Comparison of ENCODE assay signal across 10 cellular contexts in genomic region chr22:35835267-35835997, GRCh38.
DNase-seq lines count a peak whose midpoint lies in the region; ATAC-seq and TF ChIP-seq lines count a peak whose summit lies in the region.
"Had no signal": no experiment of that assay in that cellular context is flagged by ENCODE, and none has a peak within 500 bp of the region (broad histone marks: within the 10 kb centered on the region; RNA-seq: fewer than 3 reads in every experiment).

No MANE protein-coding gene starts in this region.

- intact Hi-C loops in activated CD4-positive, alpha-beta T cell treated with anti-CD3 and anti-CD28 coated beads for 36 hours (cut with DNase I, micrococcal nuclease), result no loop called here
- intact Hi-C loops in MCF 10A (cut with micrococcal nuclease), result loop anchor here (5.0 kb wide), 2 partner anchors 73 to 287 kb away; no protein-coding TSS in a partner anchor
- intact Hi-C loops in left lung (cut with DNase I), result loop anchor here in 1 of 2 donors (5.0 kb wide), 1 partner anchor 208 kb away; no protein-coding TSS in a partner anchor
- intact Hi-C loops in thyroid gland (cut with DNase I), result no loop called here
- intact Hi-C loops in CD4-positive, alpha-beta T cell (cut with DNase I, micrococcal nuclease), result no loop called here

- ATAC-seq in activated CD4-positive, alpha-beta T cell treated with anti-CD3 and anti-CD28 coated beads for 36 hours, result peak; percentile 19
- peak; percentile 1 for ATAC-seq in left lung
- ATAC-seq in CD4-positive, alpha-beta T cell (ENCODE audit: poor library complexity), result no peak

- CTCF ChIA-PET in activated CD4-positive, alpha-beta T cell treated with anti-CD3 and anti-CD28 coated beads for 36 hours (lab: Charles Lee), result interaction anchor here (0.5 to 0.7 kb wide), 2 partner anchors 23 to 325 kb away, joined by 3 read pairs; no protein-coding TSS in a partner anchor
- CTCF ChIA-PET in MCF 10A (lab: Yijun Ruan, JAX), result interaction anchor here (0.6 to 1.4 kb wide), 8 partner anchors 9 to 1848 kb away, joined by 3 to 5 read pairs (median 4); no protein-coding TSS in a partner anchor
- CTCF ChIA-PET in CD4-positive, alpha-beta T cell (lab: Charles Lee), result interaction anchor here (1.4 kb wide), 1 partner anchor 13 kb away, joined by 3 read pairs; no protein-coding TSS in a partner anchor

- no peak for TF ChIP-seq POLR2A in thyroid gland (IDR thresholded peaks at IDR 0.05)

- WGBS in thyroid gland, 2 donors, result 23 to 25% methylated on average over 3 of the region's 3 CpGs

- H3K36me3 ChIP-seq in left lung (no peaks in the 10 kb centered on the region), thyroid gland (no peaks in the 10 kb centered on the region)
- H3K36me3 ChIP-seq: BLaER1 had no signal

- TF ChIP-seq CTCF in MCF 10A (IDR thresholded peaks at IDR 0.05; ENCODE audit: unreplicated experiment), result no peak
- no peak for TF ChIP-seq CTCF in left lung (IDR thresholded peaks at IDR 0.05)
- TF ChIP-seq CTCF in thyroid gland (IDR thresholded peaks at IDR 0.05), result no peak
- TF ChIP-seq CTCF in CD4-positive, alpha-beta T cell (IDR thresholded peaks at IDR 0.05), result no peak

- H3K9me3 Mint-ChIP-seq in activated CD4-positive, alpha-beta T cell treated with anti-CD3 and anti-CD28 coated beads for 36 hours (ENCODE audit: low read depth), result no peaks in the 10 kb centered on the region
- H3K9me3 Mint-ChIP-seq in MCF 10A (ENCODE audit: unreplicated experiment), result no peaks in the 10 kb centered on the region
- no peaks in the 10 kb centered on the region for H3K9me3 Mint-ChIP-seq in CD4-positive, alpha-beta T cell

- H3K4me3 Mint-ChIP-seq in activated CD4-positive, alpha-beta T cell treated with anti-CD3 and anti-CD28 coated beads for 36 hours, result no peak overlapping the region
- peak overlapping the region; percentile 84 for H3K4me3 Mint-ChIP-seq in MCF 10A (ENCODE audit: unreplicated experiment)
- no peak overlapping the region for H3K4me3 Mint-ChIP-seq in CD4-positive, alpha-beta T cell

- no TSS peak for BruUV-seq in MCF 10A (replicated peaks; lab: Mats Ljungman, UMichigan)

- no peak for DNase-seq in activated CD4-positive, alpha-beta T cell treated with anti-CD3 and anti-CD28 coated beads for 36 hours
- no peak for DNase-seq in activated CD4-positive, alpha-beta T cell treated with anti-CD3 and anti-CD28 coated beads for 4 hours
- DNase-seq in MCF 10A (ENCODE audit: unreplicated experiment) (peak; percentile 62), left lung (no peak), thyroid gland (no peak), HuH-7 (ENCODE audit: low spot score) (no peak)
- no peak for DNase-seq in central memory CD4-positive, alpha-beta T cell
- no peak for DNase-seq in CD4-positive, alpha-beta T cell
- DNase-seq: activated CD4-positive, alpha-beta T cell treated with anti-CD3 and anti-CD28 coated beads, Interleukin-2, amount 50 U/mL, for 48 hours had no signal

- H3K4me1 ChIP-seq in left lung, result peaks cover 37 to 58% of the 10 kb centered on the region in 2 donors
- peaks cover 39 to 49% of the 10 kb centered on the region in 2 donors for H3K4me1 ChIP-seq in thyroid gland

- no peak overlapping the region for H3K27ac Mint-ChIP-seq in activated CD4-positive, alpha-beta T cell treated with anti-CD3 and anti-CD28 coated beads for 36 hours
- H3K27ac Mint-ChIP-seq in MCF 10A (ENCODE audit: low read depth, unreplicated experiment), result peak overlapping the region; percentile 93
- H3K27ac Mint-ChIP-seq in CD4-positive, alpha-beta T cell, result no peak overlapping the region

- H3K27ac ChIP-seq in left lung (peak overlapping the region; percentile 82 to 86), thyroid gland (peak overlapping the region; percentile 40 to 85 (median 84))
- H3K27ac ChIP-seq in CD4-positive, alpha-beta T cell (ENCODE audit: low read depth, low read length), result no peak overlapping the region
- H3K27ac ChIP-seq: BLaER1 had no signal

- H3K9me3 ChIP-seq in left lung (no peaks in the 10 kb centered on the region), thyroid gland (no peaks in the 10 kb centered on the region)
- no peaks in the 10 kb centered on the region for H3K9me3 ChIP-seq in CD4-positive, alpha-beta T cell (ENCODE audit: control insufficient read depth, low read length)
- H3K9me3 ChIP-seq: BLaER1 had no signal

- POLR2A ChIA-PET in activated CD4-positive, alpha-beta T cell treated with anti-CD3 and anti-CD28 coated beads for 36 hours (lab: Charles Lee), result interaction anchor here (0.6 kb wide), 1 partner anchor 770 kb away, joined by 4 read pairs; no protein-coding TSS in a partner anchor
- POLR2A ChIA-PET in MCF 10A (lab: Yijun Ruan, JAX), result interaction anchor here (0.6 to 9.9 kb wide), 26 partner anchors 9 to 524 kb away, joined by 3 to 247 read pairs (median 7); partner anchors contain the start of gene APOL6
- POLR2A ChIA-PET in CD4-positive, alpha-beta T cell (lab: Charles Lee), result interaction anchor here (0.6 kb wide), 2 partner anchors 9 to 28 kb away, joined by 3 read pairs; no protein-coding TSS in a partner anchor

- H3K4me3 ChIP-seq in left lung, result peak overlapping the region in 1 of 2 donors; percentile 23
- H3K4me3 ChIP-seq in thyroid gland (replicated peaks in 1 of 3), result peak overlapping the region in 1 of 3 donors; percentile 23
- H3K4me3 ChIP-seq: BLaER1 had no signal

- peaks cover 35% of the 10 kb centered on the region for H3K4me1 Mint-ChIP-seq in activated CD4-positive, alpha-beta T cell treated with anti-CD3 and anti-CD28 coated beads for 36 hours
- H3K4me1 Mint-ChIP-seq in MCF 10A (ENCODE audit: insufficient read depth, unreplicated experiment), result peaks cover 59% of the 10 kb centered on the region
- peaks cover 12% of the 10 kb centered on the region for H3K4me1 Mint-ChIP-seq in CD4-positive, alpha-beta T cell (ENCODE audit: low read depth)

- H3K27me3 ChIP-seq in left lung (no peaks in the 10 kb centered on the region), thyroid gland (no peaks in the 10 kb centered on the region)
- peaks cover 10% of the 10 kb centered on the region for H3K27me3 ChIP-seq in CD4-positive, alpha-beta T cell (ENCODE audit: control insufficient read depth, insufficient read depth, low read length)
- H3K27me3 ChIP-seq: BLaER1 had no signal

- H3K27me3 Mint-ChIP-seq in activated CD4-positive, alpha-beta T cell treated with anti-CD3 and anti-CD28 coated beads for 36 hours, result peaks cover 18% of the 10 kb centered on the region
- H3K27me3 Mint-ChIP-seq in MCF 10A (ENCODE audit: insufficient read depth, unreplicated experiment), result no peaks in the 10 kb centered on the region
- peaks cover 25% of the 10 kb centered on the region for H3K27me3 Mint-ChIP-seq in CD4-positive, alpha-beta T cell

- H3K36me3 Mint-ChIP-seq in activated CD4-positive, alpha-beta T cell treated with anti-CD3 and anti-CD28 coated beads for 36 hours (ENCODE audit: low read depth), result no peaks in the 10 kb centered on the region
- H3K36me3 Mint-ChIP-seq in MCF 10A (ENCODE audit: insufficient read depth, unreplicated experiment), result peaks cover 6% of the 10 kb centered on the region
- no peaks in the 10 kb centered on the region for H3K36me3 Mint-ChIP-seq in CD4-positive, alpha-beta T cell (ENCODE audit: low read depth)
